In the genomic region with DNA sequence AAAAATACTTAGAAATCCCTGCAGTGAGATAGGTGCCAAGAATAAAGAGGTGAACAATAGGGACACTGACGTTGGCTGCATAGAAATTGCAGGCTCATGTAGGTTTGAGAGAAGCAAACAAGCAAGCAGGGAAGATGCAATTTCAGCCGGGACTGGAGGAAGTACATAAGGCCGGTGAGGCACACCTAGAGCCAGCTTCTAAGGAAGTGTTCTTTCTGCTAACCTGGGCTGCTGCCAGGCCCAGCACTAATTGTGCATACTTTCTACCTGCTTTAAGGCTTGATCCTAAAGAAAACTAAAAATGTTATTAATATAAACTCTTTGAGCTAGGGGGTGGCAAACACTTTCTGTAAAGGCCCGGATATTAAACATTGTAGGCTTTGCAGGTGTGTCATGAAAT, we compare ENCODE assay signal across 1 cellular context.
TF ChIP-seq lines count a peak whose summit lies in the region.

No MANE protein-coding gene starts in this region.

TF ChIP-seq in GM23338, 12 proteins besides CTCF, POLR2A, EP300 and RAD21:
- TF ChIP-seq, protein P1, sequence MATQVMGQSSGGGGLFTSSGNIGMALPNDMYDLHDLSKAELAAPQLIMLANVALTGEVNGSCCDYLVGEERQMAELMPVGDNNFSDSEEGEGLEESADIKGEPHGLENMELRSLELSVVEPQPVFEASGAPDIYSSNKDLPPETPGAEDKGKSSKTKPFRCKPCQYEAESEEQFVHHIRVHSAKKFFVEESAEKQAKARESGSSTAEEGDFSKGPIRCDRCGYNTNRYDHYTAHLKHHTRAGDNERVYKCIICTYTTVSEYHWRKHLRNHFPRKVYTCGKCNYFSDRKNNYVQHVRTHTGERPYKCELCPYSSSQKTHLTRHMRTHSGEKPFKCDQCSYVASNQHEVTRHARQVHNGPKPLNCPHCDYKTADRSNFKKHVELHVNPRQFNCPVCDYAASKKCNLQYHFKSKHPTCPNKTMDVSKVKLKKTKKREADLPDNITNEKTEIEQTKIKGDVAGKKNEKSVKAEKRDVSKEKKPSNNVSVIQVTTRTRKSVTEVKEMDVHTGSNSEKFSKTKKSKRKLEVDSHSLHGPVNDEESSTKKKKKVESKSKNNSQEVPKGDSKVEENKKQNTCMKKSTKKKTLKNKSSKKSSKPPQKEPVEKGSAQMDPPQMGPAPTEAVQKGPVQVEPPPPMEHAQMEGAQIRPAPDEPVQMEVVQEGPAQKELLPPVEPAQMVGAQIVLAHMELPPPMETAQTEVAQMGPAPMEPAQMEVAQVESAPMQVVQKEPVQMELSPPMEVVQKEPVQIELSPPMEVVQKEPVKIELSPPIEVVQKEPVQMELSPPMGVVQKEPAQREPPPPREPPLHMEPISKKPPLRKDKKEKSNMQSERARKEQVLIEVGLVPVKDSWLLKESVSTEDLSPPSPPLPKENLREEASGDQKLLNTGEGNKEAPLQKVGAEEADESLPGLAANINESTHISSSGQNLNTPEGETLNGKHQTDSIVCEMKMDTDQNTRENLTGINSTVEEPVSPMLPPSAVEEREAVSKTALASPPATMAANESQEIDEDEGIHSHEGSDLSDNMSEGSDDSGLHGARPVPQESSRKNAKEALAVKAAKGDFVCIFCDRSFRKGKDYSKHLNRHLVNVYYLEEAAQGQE (IDR thresholded peaks at IDR 0.05; ENCODE audit: unreplicated experiment), result no peak
- no peak for TF ChIP-seq POLR2AphosphoS5 (IDR thresholded peaks at IDR 0.05; ENCODE audit: low read depth)
- TF ChIP-seq, protein P2, sequence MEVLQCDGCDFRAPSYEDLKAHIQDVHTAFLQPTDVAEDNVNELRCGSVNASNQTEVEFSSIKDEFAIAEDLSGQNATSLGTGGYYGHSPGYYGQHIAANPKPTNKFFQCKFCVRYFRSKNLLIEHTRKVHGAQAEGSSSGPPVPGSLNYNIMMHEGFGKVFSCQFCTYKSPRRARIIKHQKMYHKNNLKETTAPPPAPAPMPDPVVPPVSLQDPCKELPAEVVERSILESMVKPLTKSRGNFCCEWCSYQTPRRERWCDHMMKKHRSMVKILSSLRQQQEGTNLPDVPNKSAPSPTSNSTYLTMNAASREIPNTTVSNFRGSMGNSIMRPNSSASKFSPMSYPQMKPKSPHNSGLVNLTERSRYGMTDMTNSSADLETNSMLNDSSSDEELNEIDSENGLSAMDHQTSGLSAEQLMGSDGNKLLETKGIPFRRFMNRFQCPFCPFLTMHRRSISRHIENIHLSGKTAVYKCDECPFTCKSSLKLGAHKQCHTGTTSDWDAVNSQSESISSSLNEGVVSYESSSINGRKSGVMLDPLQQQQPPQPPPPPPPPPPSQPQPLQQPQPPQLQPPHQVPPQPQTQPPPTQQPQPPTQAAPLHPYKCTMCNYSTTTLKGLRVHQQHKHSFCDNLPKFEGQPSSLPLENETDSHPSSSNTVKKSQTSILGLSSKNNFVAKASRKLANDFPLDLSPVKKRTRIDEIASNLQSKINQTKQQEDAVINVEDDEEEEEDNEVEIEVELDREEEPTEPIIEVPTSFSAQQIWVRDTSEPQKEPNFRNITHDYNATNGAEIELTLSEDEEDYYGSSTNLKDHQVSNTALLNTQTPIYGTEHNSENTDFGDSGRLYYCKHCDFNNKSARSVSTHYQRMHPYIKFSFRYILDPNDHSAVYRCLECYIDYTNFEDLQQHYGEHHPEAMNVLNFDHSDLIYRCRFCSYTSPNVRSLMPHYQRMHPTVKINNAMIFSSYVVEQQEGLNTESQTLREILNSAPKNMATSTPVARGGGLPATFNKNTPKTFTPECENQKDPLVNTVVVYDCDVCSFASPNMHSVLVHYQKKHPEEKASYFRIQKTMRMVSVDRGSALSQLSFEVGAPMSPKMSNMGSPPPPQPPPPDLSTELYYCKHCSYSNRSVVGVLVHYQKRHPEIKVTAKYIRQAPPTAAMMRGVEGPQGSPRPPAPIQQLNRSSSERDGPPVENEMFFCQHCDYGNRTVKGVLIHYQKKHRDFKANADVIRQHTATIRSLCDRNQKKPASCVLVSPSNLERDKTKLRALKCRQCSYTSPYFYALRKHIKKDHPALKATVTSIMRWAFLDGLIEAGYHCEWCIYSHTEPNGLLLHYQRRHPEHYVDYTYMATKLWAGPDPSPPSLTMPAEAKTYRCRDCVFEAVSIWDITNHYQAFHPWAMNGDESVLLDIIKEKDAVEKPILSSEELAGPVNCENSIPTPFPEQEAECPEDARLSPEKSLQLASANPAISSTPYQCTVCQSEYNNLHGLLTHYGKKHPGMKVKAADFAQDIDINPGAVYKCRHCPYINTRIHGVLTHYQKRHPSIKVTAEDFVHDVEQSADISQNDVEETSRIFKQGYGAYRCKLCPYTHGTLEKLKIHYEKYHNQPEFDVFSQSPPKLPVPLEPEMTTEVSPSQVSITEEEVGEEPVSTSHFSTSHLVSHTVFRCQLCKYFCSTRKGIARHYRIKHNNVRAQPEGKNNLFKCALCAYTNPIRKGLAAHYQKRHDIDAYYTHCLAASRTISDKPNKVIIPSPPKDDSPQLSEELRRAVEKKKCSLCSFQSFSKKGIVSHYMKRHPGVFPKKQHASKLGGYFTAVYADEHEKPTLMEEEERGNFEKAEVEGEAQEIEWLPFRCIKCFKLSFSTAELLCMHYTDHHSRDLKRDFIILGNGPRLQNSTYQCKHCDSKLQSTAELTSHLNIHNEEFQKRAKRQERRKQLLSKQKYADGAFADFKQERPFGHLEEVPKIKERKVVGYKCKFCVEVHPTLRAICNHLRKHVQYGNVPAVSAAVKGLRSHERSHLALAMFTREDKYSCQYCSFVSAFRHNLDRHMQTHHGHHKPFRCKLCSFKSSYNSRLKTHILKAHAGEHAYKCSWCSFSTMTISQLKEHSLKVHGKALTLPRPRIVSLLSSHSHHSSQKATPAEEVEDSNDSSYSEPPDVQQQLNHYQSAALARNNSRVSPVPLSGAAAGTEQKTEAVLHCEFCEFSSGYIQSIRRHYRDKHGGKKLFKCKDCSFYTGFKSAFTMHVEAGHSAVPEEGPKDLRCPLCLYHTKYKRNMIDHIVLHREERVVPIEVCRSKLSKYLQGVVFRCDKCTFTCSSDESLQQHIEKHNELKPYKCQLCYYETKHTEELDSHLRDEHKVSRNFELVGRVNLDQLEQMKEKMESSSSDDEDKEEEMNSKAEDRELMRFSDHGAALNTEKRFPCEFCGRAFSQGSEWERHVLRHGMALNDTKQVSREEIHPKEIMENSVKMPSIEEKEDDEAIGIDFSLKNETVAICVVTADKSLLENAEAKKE (CRISPR knock-in tag; IDR thresholded peaks at IDR 0.05), result no peak
- no peak for TF ChIP-seq CREB1 (CRISPR knock-in tag; IDR thresholded peaks at IDR 0.05; ENCODE audit: low read depth)
- no peak for TF ChIP-seq EZH2phosphoT487 (IDR thresholded peaks at IDR 0.05; ENCODE audit: unreplicated experiment)
- no peak for TF ChIP-seq JUNB (IDR thresholded peaks at IDR 0.05; ENCODE audit: unreplicated experiment)
- TF ChIP-seq NANOG (IDR thresholded peaks at IDR 0.05; ENCODE audit: borderline replicate concordance), result no peak
- TF ChIP-seq, protein P3, sequence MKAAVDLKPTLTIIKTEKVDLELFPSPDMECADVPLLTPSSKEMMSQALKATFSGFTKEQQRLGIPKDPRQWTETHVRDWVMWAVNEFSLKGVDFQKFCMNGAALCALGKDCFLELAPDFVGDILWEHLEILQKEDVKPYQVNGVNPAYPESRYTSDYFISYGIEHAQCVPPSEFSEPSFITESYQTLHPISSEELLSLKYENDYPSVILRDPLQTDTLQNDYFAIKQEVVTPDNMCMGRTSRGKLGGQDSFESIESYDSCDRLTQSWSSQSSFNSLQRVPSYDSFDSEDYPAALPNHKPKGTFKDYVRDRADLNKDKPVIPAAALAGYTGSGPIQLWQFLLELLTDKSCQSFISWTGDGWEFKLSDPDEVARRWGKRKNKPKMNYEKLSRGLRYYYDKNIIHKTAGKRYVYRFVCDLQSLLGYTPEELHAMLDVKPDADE (IDR thresholded peaks at IDR 0.05), result no peak
- no peak for TF ChIP-seq ZNF331 (CRISPR knock-in tag; IDR thresholded peaks at IDR 0.05; ENCODE audit: low read depth)
- TF ChIP-seq ZNF114 (CRISPR knock-in tag; IDR thresholded peaks at IDR 0.05), result no peak
- no peak for TF ChIP-seq STAT1 (IDR thresholded peaks at IDR 0.05; ENCODE audit: unreplicated experiment)
- TF ChIP-seq EZH2 (IDR thresholded peaks at IDR 0.05; ENCODE audit: low read depth, unreplicated experiment), result no peak
